17 cellular contexts compared by ENCODE assay signal in the genomic region with DNA sequence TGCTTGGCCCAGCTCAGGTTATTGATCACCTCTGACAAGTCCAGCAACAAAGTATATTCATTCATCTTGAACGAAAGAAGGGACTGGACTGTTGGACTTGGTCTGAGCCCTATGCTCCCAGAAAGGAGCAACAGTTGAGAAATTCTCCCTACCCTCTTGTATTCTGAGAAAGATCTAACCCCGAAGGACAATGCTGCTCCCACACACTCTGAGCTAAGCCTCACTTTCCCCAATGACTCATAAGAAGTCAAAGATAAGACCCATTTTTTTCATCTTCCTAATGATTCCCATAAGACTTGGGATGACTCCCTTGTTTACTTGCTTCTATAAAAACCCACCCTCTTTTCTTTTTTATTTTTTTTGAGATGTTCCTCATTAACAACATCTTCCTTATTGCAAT.
DNase-seq lines count a peak whose midpoint lies in the region; ATAC-seq, FAIRE-seq and TF ChIP-seq lines count a peak whose summit lies in the region.
"Had no signal": no experiment of that assay in that cellular context is flagged by ENCODE, and none has a peak within 500 bp of the region (broad histone marks: within the 10 kb centered on the region; RNA-seq: fewer than 3 reads in every experiment).

No MANE protein-coding gene starts in this region.

- no peaks in the 10 kb centered on the region for H3K36me3 Mint-ChIP-seq in astrocyte (ENCODE audit: low read depth, unreplicated experiment)
- H3K36me3 Mint-ChIP-seq: CD4-positive, alpha-beta memory T cell had no signal

- no peak overlapping the region for H2AFZ ChIP-seq in astrocyte (ENCODE audit: low read depth, low read length)

- no peaks in the 10 kb centered on the region for H3K36me3 ChIP-seq in astrocyte (ENCODE audit: insufficient read depth, low read length)
- H3K36me3 ChIP-seq in gastroesophageal sphincter: no peaks in the 10 kb centered on the region
- H3K36me3 ChIP-seq: SJCRH30 had no signal

- H3K9me3 ChIP-seq in astrocyte (ENCODE audit: insufficient read depth, low read depth, low read length) (no peaks in the 10 kb centered on the region), gastroesophageal sphincter (peaks cover 0 to 5% (median 0%) of the 10 kb centered on the region in 3 donors)
- H3K9me3 ChIP-seq: SJCRH30 had no signal

- peak; percentile 54 for DNase-seq in EL
- DNase-seq in astrocyte (ENCODE audit: low read depth): peak; percentile 93
- DNase-seq in stromal cell of bone marrow (ENCODE audit: low read depth): peak; percentile 76
- DNase-seq in COLO668 (lab: John Stamatoyannopoulos, UW; ENCODE audit: unreplicated experiment): no peak
- DNase-seq: activated CD4-positive, alpha-beta T cell treated with anti-CD3 and anti-CD28 coated beads, Interleukin-2, amount 50 U/mL, for 1 hour; activated T-cell treated with anti-CD3 and anti-CD28 coated beads, Interleukin-2, amount 50 U/mL, for 1 hour; amygdala; CD4-positive, alpha-beta memory T cell; GDM1; mesendoderm; NCI-H2107; NK-92 treated with Interleukin-12 subunit alpha and Interleukin-12 subunit beta, amount 100 ng/mL, for 24 hours; SJCRH30 had no signal

- H3K4me3 ChIP-seq in astrocyte (ENCODE audit: insufficient read depth, low read depth, low read length) (no peak overlapping the region), gastroesophageal sphincter (no peak overlapping the region)
- H3K4me3 ChIP-seq: SJCRH30, skin epidermis had no signal

- H3K4me2 ChIP-seq in astrocyte (ENCODE audit: low read length): peak overlapping the region; percentile 52

- H3K27me3 ChIP-seq in astrocyte (ENCODE audit: insufficient read depth, low read length): no peaks in the 10 kb centered on the region
- H3K27me3 ChIP-seq in gastroesophageal sphincter: no peaks in the 10 kb centered on the region
- H3K27me3 ChIP-seq: SJCRH30 had no signal

- H3K27ac Mint-ChIP-seq in astrocyte (ENCODE audit: unreplicated experiment): peak overlapping the region; percentile 71
- H3K27ac Mint-ChIP-seq: CD4-positive, alpha-beta memory T cell had no signal

- ATAC-seq in gastroesophageal sphincter (peak; percentile 74), HG03571 (IDR thresholded peaks at IDR 0.05; ENCODE audit: unreplicated experiment) (no peak), GM18511 (IDR thresholded peaks at IDR 0.05; ENCODE audit: unreplicated experiment) (no peak)

- H3K4me1 ChIP-seq in astrocyte (ENCODE audit: insufficient read depth, low read length) (peaks cover 34% of the 10 kb centered on the region), gastroesophageal sphincter (peaks cover 0 to 16% (median 4%) of the 10 kb centered on the region in 3 donors)
- H3K4me1 ChIP-seq: SJCRH30 had no signal

- peak; percentile 9 for FAIRE-seq in astrocyte (lab: Jason Lieb, UNC)

- H3K9ac ChIP-seq in astrocyte (ENCODE audit: low read length): peak overlapping the region; percentile 69

- H3K4me3 Mint-ChIP-seq in astrocyte (ENCODE audit: unreplicated experiment): peak overlapping the region; percentile 17
- H3K4me3 Mint-ChIP-seq: CD4-positive, alpha-beta memory T cell had no signal

- no peaks in the 10 kb centered on the region for H4K20me1 ChIP-seq in astrocyte (ENCODE audit: insufficient read depth, low read length)

- TF ChIP-seq CTCF in astrocyte (IDR thresholded peaks at IDR 0.05; ENCODE audit: insufficient read depth, low read depth, low read length): no peak
- no peak for TF ChIP-seq CTCF in gastroesophageal sphincter (IDR thresholded peaks at IDR 0.05)

- H3K27ac ChIP-seq in astrocyte (ENCODE audit: low read depth, low read length) (peak overlapping the region; percentile 93), gastroesophageal sphincter (no peak overlapping the region)
- H3K27ac ChIP-seq: SJCRH30 had no signal

- TF ChIP-seq POLR2A in gastroesophageal sphincter (IDR thresholded peaks at IDR 0.05): no peak

- 44 to 61% methylated on average over 1 to 2 of the region's 2 CpGs for WGBS in gastroesophageal sphincter (ENCODE audit: low coverage in 1 of 2), 2 donors

- H3K4me1 Mint-ChIP-seq in astrocyte (ENCODE audit: low read depth, unreplicated experiment): peaks cover 31% of the 10 kb centered on the region
- H3K4me1 Mint-ChIP-seq: CD4-positive, alpha-beta memory T cell had no signal

- no peaks in the 10 kb centered on the region for H3K27me3 Mint-ChIP-seq in astrocyte (ENCODE audit: low read depth, unreplicated experiment)

- no peaks in the 10 kb centered on the region for H3K9me3 Mint-ChIP-seq in astrocyte (ENCODE audit: unreplicated experiment)

- no peaks in the 10 kb centered on the region for H3K79me2 ChIP-seq in astrocyte (ENCODE audit: insufficient read depth, low read length)

- no peak for TF ChIP-seq EP300 in gastroesophageal sphincter (IDR thresholded peaks at IDR 0.05)
